Comparison of ENCODE assay signal across 10 cellular contexts in the genomic region with DNA sequence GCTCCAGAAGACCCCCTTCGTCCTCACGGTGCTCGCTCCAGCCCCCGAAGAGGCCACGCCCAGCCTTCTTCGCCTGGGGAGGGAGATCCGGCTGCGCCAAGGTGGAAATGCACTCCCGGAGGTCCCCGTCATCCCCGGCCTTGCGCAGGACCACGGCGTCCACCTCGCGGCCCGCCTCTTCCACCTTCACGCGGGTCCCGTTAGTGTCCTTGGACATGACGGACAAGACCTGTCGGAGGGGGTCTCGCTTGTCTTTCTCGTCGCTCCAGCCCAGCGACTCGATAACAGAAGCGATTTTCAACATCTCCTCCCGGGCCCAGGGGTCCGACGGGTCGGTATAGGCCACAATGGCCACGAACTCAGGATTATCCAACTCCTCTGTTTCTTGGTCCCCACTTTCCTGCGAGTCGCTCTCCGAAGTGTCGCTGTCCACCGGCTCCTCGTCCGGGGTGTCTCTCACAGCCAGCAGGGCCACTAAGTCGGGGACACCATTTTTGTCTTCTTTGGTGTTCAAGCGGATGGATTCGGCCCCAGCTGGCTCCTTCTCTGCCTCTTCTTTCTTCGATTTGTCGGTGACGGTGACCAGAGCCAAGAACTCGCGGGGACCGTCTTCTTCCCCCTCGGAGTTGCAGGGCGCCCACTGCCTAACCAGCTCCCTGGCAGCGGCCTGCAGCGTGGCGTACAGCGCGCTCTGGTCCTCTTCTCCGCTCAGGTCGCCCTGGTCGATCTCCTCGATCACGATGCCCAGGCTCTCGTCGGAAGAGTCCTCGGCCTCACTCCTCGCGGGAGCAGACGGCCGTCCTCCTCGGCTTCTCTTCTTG. TPM values are rescaled to one million over a fixed set of nuclear protein-coding genes. Genes with fewer than 3 reads are reported as not detected.
DNase-seq lines count a peak whose midpoint lies in the region; ATAC-seq and TF ChIP-seq lines count a peak whose summit lies in the region.
"Had no signal": no experiment of that assay in that cellular context is flagged by ENCODE, and none has a peak within 500 bp of the region (broad histone marks: within the 10 kb centered on the region; RNA-seq: fewer than 3 reads in every experiment).

No MANE protein-coding gene starts in this region.

- H3K9me3 ChIP-seq in BLaER1 (no peaks in the 10 kb centered on the region), HUES48 (ENCODE audit: control insufficient read depth, insufficient read depth, low read length) (no peaks in the 10 kb centered on the region), neural progenitor cell (ENCODE audit: low read depth) (no peaks in the 10 kb centered on the region)

- peaks cover 4% of the 10 kb centered on the region for H3K9me3 Mint-ChIP-seq in neural progenitor cell

- DNase-seq in dorsolateral prefrontal cortex = no peak
- peak; percentile 1 for DNase-seq in neural progenitor cell (ENCODE audit: low spot score)
- no peak for DNase-seq in NCI-H187 (lab: John Stamatoyannopoulos, UW)
- no peak for DNase-seq in HuH-7.5 (ENCODE audit: low spot score)
- DNase-seq: kidney had no signal

- ATAC-seq in GM21529 (IDR thresholded peaks at IDR 0.05; ENCODE audit: unreplicated experiment) (no peak), GM18517 (IDR thresholded peaks at IDR 0.05; ENCODE audit: unreplicated experiment) (no peak)

- peaks cover 40% of the 10 kb centered on the region for H3K4me1 Mint-ChIP-seq in neural progenitor cell

- H3K4me3 Mint-ChIP-seq in neural progenitor cell = peak overlapping the region; percentile 66

- peak overlapping the region; percentile 60 for H3K27ac Mint-ChIP-seq in neural progenitor cell

- H2AFZ ChIP-seq in neural progenitor cell (replicated peaks) = no peak overlapping the region

- TF ChIP-seq CTCF in dorsolateral prefrontal cortex (IDR thresholded peaks at IDR 0.05 in 54 of 56, conservative IDR thresholded peaks at IDR 0.05 in 2 of 56; ENCODE audit: low read depth in 1 of 56, partially characterized antibody in 56 of 56) (no peak), neural progenitor cell (IDR thresholded peaks at IDR 0.05) (no peak)

- H3K27me3 Mint-ChIP-seq in neural progenitor cell (ENCODE audit: insufficient read depth, low read depth) = peaks cover 16% of the 10 kb centered on the region

- peak overlapping the region; percentile 65 for H3K4me3 ChIP-seq in BLaER1
- peak overlapping the region; percentile 37; the same call in 1 of the 2 replicates for H3K4me3 ChIP-seq in HUES48 (ENCODE audit: low read depth, low read length)
- peak overlapping the region in 57 of 59 donors; percentile 18 to 89 (median 77) for H3K4me3 ChIP-seq in dorsolateral prefrontal cortex
- no peak overlapping the region for H3K4me3 ChIP-seq in neural progenitor cell

- H3K4me1 ChIP-seq in BLaER1 (peaks cover 79% of the 10 kb centered on the region), HUES48 (ENCODE audit: control insufficient read depth, insufficient read depth, low read length) (peaks cover 10% of the 10 kb centered on the region; the same call in 1 of the 2 replicates), neural progenitor cell (peaks cover 26% of the 10 kb centered on the region)

- peak overlapping the region; percentile 91; the same call in 1 of the 2 replicates for H3K27ac ChIP-seq in BLaER1
- H3K27ac ChIP-seq in HUES48 (ENCODE audit: low read depth, low read length) = no peak overlapping the region
- peak overlapping the region in 34 of 59 donors; percentile 17 to 95 (median 84) for H3K27ac ChIP-seq in dorsolateral prefrontal cortex
- no peak overlapping the region for H3K27ac ChIP-seq in neural progenitor cell
- H3K27ac ChIP-seq: C4-2B had no signal

- H3K4me2 ChIP-seq in BLaER1 = peak overlapping the region; percentile 98
- no peak overlapping the region for H3K4me2 ChIP-seq in neural progenitor cell

- H3K36me3 Mint-ChIP-seq in neural progenitor cell = peaks cover 5% of the 10 kb centered on the region

- H3K9ac ChIP-seq in BLaER1 (peak overlapping the region; percentile 81), HUES48 (ENCODE audit: low read depth, low read length) (no peak overlapping the region), neural progenitor cell (no peak overlapping the region)

- H3K27me3 ChIP-seq in BLaER1 (peaks cover 71% of the 10 kb centered on the region), HUES48 (ENCODE audit: control insufficient read depth, insufficient read depth, low read length) (peaks cover 60% of the 10 kb centered on the region), dorsolateral prefrontal cortex (peaks cover 0 to 3% (median 0%) of the 10 kb centered on the region in 45 donors), neural progenitor cell (peaks cover 61% of the 10 kb centered on the region)

- intact Hi-C loops in dorsolateral prefrontal cortex (cut with DNase I) = no loop called here

- no peaks in the 10 kb centered on the region for H3K79me2 ChIP-seq in neural progenitor cell (ENCODE audit: low read depth)

- H4K20me1 ChIP-seq in BLaER1 (no peaks in the 10 kb centered on the region), neural progenitor cell (ENCODE audit: low read depth) (no peaks in the 10 kb centered on the region)

- H3F3A ChIP-seq in neural progenitor cell (ENCODE audit: low read depth) = peaks cover 5% of the 10 kb centered on the region

- no peaks in the 10 kb centered on the region for H3K36me3 ChIP-seq in BLaER1
- no peaks in the 10 kb centered on the region for H3K36me3 ChIP-seq in HUES48 (ENCODE audit: control insufficient read depth, insufficient read depth, low read length)
- no peaks in the 10 kb centered on the region for H3K36me3 ChIP-seq in neural progenitor cell

RNA-seq across cellular contexts. Expression of a gene that starts 1.3 kb away (rescaled TPM):
- total RNA-seq in dorsolateral prefrontal cortex (100 to 1,000 TPM in 56 of 120 experiments, 10 to 100 TPM in 64; 41.7 to 149 (median 97.4) TPM), neural progenitor cell (ENCODE audit: low replicate concordance) (0.09 and 3.9 TPM in 2 replicates)

RNA-seq across cellular contexts. Expression of a gene that starts 23.0 kb away (rescaled TPM):
- total RNA-seq in dorsolateral prefrontal cortex (100 to 1,000 TPM in 105 of 120 experiments, 10 to 100 TPM in 15; 46.6 to 225 (median 143) TPM), neural progenitor cell (ENCODE audit: low replicate concordance) (42.5 and 43.9 TPM in 2 replicates)

Comparison
In these comparisons a context has a peak if more than half of its experiments do, and no peak if none do; other contexts are left out.
1. H3K27ac ChIP-seq: peak in BLaER1 (single experiment) and dorsolateral prefrontal cortex (34 of 59); none in HUES48 (single experiment) and neural progenitor cell (single experiment).